Comparison of ENCODE assay signal across 17 cellular contexts in the genomic region with DNA sequence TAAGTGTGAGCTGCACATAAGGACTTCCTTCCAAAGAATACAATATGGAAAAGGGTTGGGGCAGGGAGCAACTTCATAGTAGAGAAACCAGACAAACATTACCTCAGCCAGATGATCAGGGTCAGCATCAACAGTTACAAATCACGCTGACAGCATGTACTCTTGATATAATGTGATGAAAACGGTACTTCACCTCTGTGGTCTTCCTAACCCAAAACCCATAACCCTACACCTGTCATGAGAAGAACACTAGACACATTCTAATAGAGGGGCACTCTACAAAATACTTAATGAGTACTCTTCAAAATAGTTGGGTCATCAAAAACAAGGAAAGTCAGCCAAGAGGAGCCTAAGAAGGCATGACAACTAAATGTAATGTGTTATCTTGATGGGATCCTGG. TPM values are rescaled to one million over a fixed set of nuclear protein-coding genes. Genes with fewer than 3 reads are reported as not detected.
DNase-seq lines count a peak whose midpoint lies in the region; ATAC-seq and TF ChIP-seq lines count a peak whose summit lies in the region.
"Had no signal": no experiment of that assay in that cellular context is flagged by ENCODE, and none has a peak within 500 bp of the region (broad histone marks: within the 10 kb centered on the region; RNA-seq: fewer than 3 reads in every experiment).

No MANE protein-coding gene starts in this region.

- H3K27me3 Mint-ChIP-seq in immature natural killer cell (ENCODE audit: low read depth in 3 of 3): peaks cover 3 to 8% (median 3%) of the 10 kb centered on the region in 3 donors
- H3K27me3 Mint-ChIP-seq: activated CD4-positive, alpha-beta T cell treated with anti-CD3 and anti-CD28 coated beads, Interleukin-2, amount 10 ng/mL, durations not matched to agents 24 days and 14 days had no signal

- no peaks in the 10 kb centered on the region for H3K9me3 Mint-ChIP-seq in immature natural killer cell
- H3K9me3 Mint-ChIP-seq: activated CD4-positive, alpha-beta T cell treated with anti-CD3 and anti-CD28 coated beads, Interleukin-2, amount 10 ng/mL, durations not matched to agents 24 days and 14 days had no signal

- ATAC-seq in GM18502 (IDR thresholded peaks at IDR 0.05; ENCODE audit: poor library complexity, unreplicated experiment) (peak; percentile 25), GM21390 (IDR thresholded peaks at IDR 0.05; ENCODE audit: unreplicated experiment) (peak; percentile 25), HG03354 (IDR thresholded peaks at IDR 0.05; ENCODE audit: poor library complexity, severe bottlenecking, unreplicated experiment) (peak; percentile 53), GM19324 (IDR thresholded peaks at IDR 0.05; ENCODE audit: low FRiP score, unreplicated experiment) (no peak)
- ATAC-seq: left lobe of liver had no signal

- peak overlapping the region in 4 of 5 donors; percentile 10 to 31 (median 20) for H3K4me3 Mint-ChIP-seq in immature natural killer cell
- H3K4me3 Mint-ChIP-seq: activated CD4-positive, alpha-beta T cell treated with anti-CD3 and anti-CD28 coated beads, Interleukin-2, amount 10 ng/mL, durations not matched to agents 24 days and 14 days had no signal

- no peak for DNase-seq in immature natural killer cell
- DNase-seq in substantia nigra (lab: John Stamatoyannopoulos, UW): no peak
- no peak for DNase-seq in NCI-H446 treated with DMSO at 0.1 percent for 48 hours (lab: John Stamatoyannopoulos, UW)
- no peak for DNase-seq in GM13977 (ENCODE audit: low spot score)
- DNase-seq: activated CD4-positive, alpha-beta T cell treated with anti-CD3 and anti-CD28 coated beads, Interleukin-2, amount 10 ng/mL, durations not matched to agents 24 days and 14 days; activated T-cell treated with anti-CD3 and anti-CD28 coated beads, Interleukin-2, amount 50 U/mL, for 1 hour; amygdala; NCI-H1694; NCI-H510A; posterior cingulate gyrus; T1000 had no signal

- TF ChIP-seq CTCF in GM13977 (IDR thresholded peaks at IDR 0.05; ENCODE audit: extremely low read depth, insufficient read depth, missing control alignments): no peak

- H3K27ac Mint-ChIP-seq in immature natural killer cell: peak overlapping the region in 3 of 6 donors; percentile 14 to 43 (median 19)
- H3K27ac Mint-ChIP-seq: activated CD4-positive, alpha-beta T cell treated with anti-CD3 and anti-CD28 coated beads, Interleukin-2, amount 10 ng/mL, durations not matched to agents 24 days and 14 days had no signal

- peaks cover 76 to 82% of the 10 kb centered on the region in 2 donors for H3K4me1 Mint-ChIP-seq in immature natural killer cell

- in situ Hi-C loops in GM13977 (cut with MboI; ENCODE audit: low pct_unique_long_range_greater_than_20kb, low sequenced_read_pairs, unreplicated experiment): no loop called here

- no peaks in the 10 kb centered on the region for H3K36me3 Mint-ChIP-seq in immature natural killer cell

- no peak overlapping the region for H3K27ac ChIP-seq in substantia nigra (ENCODE audit: low read depth, low read length, poor library complexity, severe bottlenecking)
- H3K27ac ChIP-seq: vagina had no signal

RNA-seq across cellular contexts. Expression of a gene that starts 43.9 kb away (rescaled TPM):
- polyA plus RNA-seq in immature natural killer cell: 10 to 100 TPM; 66.4 to 96.4 (median 85.9) TPM
